In the genomic region with DNA sequence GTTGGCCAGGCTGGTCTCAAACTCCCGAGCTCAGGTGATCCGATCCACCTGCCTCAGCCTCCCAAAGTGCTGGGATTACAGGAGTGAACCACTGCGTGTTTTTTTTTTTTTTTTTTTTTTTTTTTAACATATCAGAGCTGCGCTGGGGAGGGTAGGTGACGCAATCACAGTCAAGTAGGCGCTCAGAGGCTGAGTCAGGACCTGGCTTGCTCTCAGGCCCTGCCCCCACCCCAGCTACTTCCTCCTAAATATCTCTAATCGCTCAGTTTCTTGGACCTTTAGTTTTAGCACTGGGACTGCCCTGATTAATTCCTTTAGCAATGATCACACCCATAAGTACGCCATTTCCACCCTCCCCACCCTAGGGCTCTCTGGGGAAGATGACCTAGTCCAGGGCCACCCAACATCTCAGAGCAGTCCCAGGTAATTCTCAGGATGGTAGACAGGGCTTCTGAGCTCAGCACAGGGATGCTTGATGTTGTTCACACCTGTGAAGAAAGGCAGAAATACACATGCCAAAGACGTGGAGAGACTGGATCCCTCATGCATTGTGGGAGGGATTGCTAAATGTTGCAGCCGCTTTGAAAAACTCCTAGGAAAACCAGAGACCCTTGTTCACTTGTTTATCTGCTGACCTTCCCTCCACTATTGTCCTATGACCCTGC, we compare ENCODE assay signal across 9 cellular contexts. TPM values are rescaled to one million over a fixed set of nuclear protein-coding genes. Genes with fewer than 3 reads are reported as not detected.
DNase-seq lines count a peak whose midpoint lies in the region; ATAC-seq, FAIRE-seq and TF ChIP-seq lines count a peak whose summit lies in the region.
"Had no signal": no experiment of that assay in that cellular context is flagged by ENCODE, and none has a peak within 500 bp of the region (broad histone marks: within the 10 kb centered on the region; RNA-seq: fewer than 3 reads in every experiment).

No MANE protein-coding gene starts in this region.

- H2AFZ ChIP-seq in astrocyte (ENCODE audit: low read depth, low read length), result no peak overlapping the region

- H3K9ac ChIP-seq in astrocyte (ENCODE audit: low read length), result no peak overlapping the region

- H3K4me1 Mint-ChIP-seq in astrocyte (ENCODE audit: low read depth, unreplicated experiment), result peaks cover 5% of the 10 kb centered on the region
- peaks cover 17% of the 10 kb centered on the region for H3K4me1 Mint-ChIP-seq in stimulated activated naive CD8-positive, alpha-beta T cell treated with anti-CD3 and anti-CD28 coated beads, Interleukin-15, amount 100 ng/mL, for 72 hours

- H3K36me3 Mint-ChIP-seq in astrocyte (ENCODE audit: low read depth, unreplicated experiment), result no peaks in the 10 kb centered on the region

- H4K20me1 ChIP-seq in astrocyte (ENCODE audit: insufficient read depth, low read length), result no peaks in the 10 kb centered on the region

- DNase-seq in HCEC 1CT (peak; percentile 82), SKM-1 treated with dmso at 0.1 percent for 144 hours (lab: John Stamatoyannopoulos, UW; ENCODE audit: unreplicated experiment) (peak; percentile 75), astrocyte (ENCODE audit: low read depth) (peak; percentile 74), right lobe of liver (peak; percentile 78 to 83 (median 80))
- peak; percentile 16 to 19 for DNase-seq in stimulated activated naive CD8-positive, alpha-beta T cell treated with anti-CD3 and anti-CD28 coated beads, Interleukin-15, amount 100 ng/mL, for 72 hours

- H3K27ac Mint-ChIP-seq in astrocyte (ENCODE audit: unreplicated experiment), result no peak overlapping the region
- H3K27ac Mint-ChIP-seq in stimulated activated naive CD8-positive, alpha-beta T cell treated with anti-CD3 and anti-CD28 coated beads, Interleukin-15, amount 100 ng/mL, for 72 hours, result peak overlapping the region in 1 of 2 donors; percentile 96

- no peak overlapping the region for H3K4me3 ChIP-seq in astrocyte (ENCODE audit: insufficient read depth, low read depth, low read length)
- no peak overlapping the region for H3K4me3 ChIP-seq in right lobe of liver

- H3K79me2 ChIP-seq in astrocyte (ENCODE audit: insufficient read depth, low read length), result no peaks in the 10 kb centered on the region

- peak overlapping the region; percentile 26 for H3K27ac ChIP-seq in astrocyte (ENCODE audit: low read depth, low read length)
- peak overlapping the region; percentile 43 to 87 (median 80) for H3K27ac ChIP-seq in right lobe of liver

- peak; percentile 72 to 75 (median 74) for ATAC-seq in right lobe of liver
- ATAC-seq in stimulated activated naive CD8-positive, alpha-beta T cell treated with anti-CD3 and anti-CD28 coated beads, Interleukin-15, amount 100 ng/mL, for 72 hours, result no peak
- no peak for ATAC-seq in GM18511 (IDR thresholded peaks at IDR 0.05; ENCODE audit: unreplicated experiment)
- ATAC-seq in HG02938 (IDR thresholded peaks at IDR 0.05; ENCODE audit: unreplicated experiment), result no peak
- no peak for ATAC-seq in HG03095 (IDR thresholded peaks at IDR 0.05; ENCODE audit: unreplicated experiment)

- no peaks in the 10 kb centered on the region for H3K27me3 Mint-ChIP-seq in astrocyte (ENCODE audit: low read depth, unreplicated experiment)
- H3K27me3 Mint-ChIP-seq in stimulated activated naive CD8-positive, alpha-beta T cell treated with anti-CD3 and anti-CD28 coated beads, Interleukin-15, amount 100 ng/mL, for 72 hours, result no peaks in the 10 kb centered on the region

- TF ChIP-seq POLR2A in right lobe of liver (IDR thresholded peaks at IDR 0.05), result no peak

- no peak overlapping the region for H3K4me3 Mint-ChIP-seq in astrocyte (ENCODE audit: unreplicated experiment)
- peak overlapping the region in 1 of 2 donors; percentile 44 for H3K4me3 Mint-ChIP-seq in stimulated activated naive CD8-positive, alpha-beta T cell treated with anti-CD3 and anti-CD28 coated beads, Interleukin-15, amount 100 ng/mL, for 72 hours

- H3K9me3 ChIP-seq in astrocyte (ENCODE audit: insufficient read depth, low read depth, low read length), result no peaks in the 10 kb centered on the region
- no peaks in the 10 kb centered on the region for H3K9me3 ChIP-seq in right lobe of liver

- no peaks in the 10 kb centered on the region for H3K9me3 Mint-ChIP-seq in astrocyte (ENCODE audit: unreplicated experiment)
- H3K9me3 Mint-ChIP-seq in stimulated activated naive CD8-positive, alpha-beta T cell treated with anti-CD3 and anti-CD28 coated beads, Interleukin-15, amount 100 ng/mL, for 72 hours, result no peaks in the 10 kb centered on the region

- H3K4me1 ChIP-seq in astrocyte (ENCODE audit: insufficient read depth, low read length), result peaks cover 13% of the 10 kb centered on the region
- H3K4me1 ChIP-seq in right lobe of liver, result peaks cover 0 to 6% (median 0%) of the 10 kb centered on the region in 4 donors

- peak; percentile 59 for FAIRE-seq in astrocyte (lab: Jason Lieb, UNC)
- FAIRE-seq: islet of Langerhans had no signal

- peak overlapping the region; percentile 70 for H3K4me2 ChIP-seq in astrocyte (ENCODE audit: low read length)

- WGBS in right lobe of liver (ENCODE audit: insufficient coverage, low coverage, low lambda C conversion rate, missing lambda C conversion rate), result 37% methylated on average over 10 of the region's 10 CpGs

- intact Hi-C loops in right lobe of liver (cut with DNase I), result no loop called here

- no peaks in the 10 kb centered on the region for H3K36me3 ChIP-seq in astrocyte (ENCODE audit: insufficient read depth, low read length)
- H3K36me3 ChIP-seq in right lobe of liver, result no peaks in the 10 kb centered on the region

- TF ChIP-seq CTCF in astrocyte (IDR thresholded peaks at IDR 0.05; ENCODE audit: insufficient read depth, low read depth, low read length) (no peak), right lobe of liver (IDR thresholded peaks at IDR 0.05) (no peak)

- H3K27me3 ChIP-seq in astrocyte (ENCODE audit: insufficient read depth, low read length) (no peaks in the 10 kb centered on the region), right lobe of liver (no peaks in the 10 kb centered on the region)

RNA-seq across cellular contexts. Expression of a gene that starts 50.2 kb away (rescaled TPM):
- 204 and 242 TPM in 2 replicates for total RNA-seq in astrocyte
- total RNA-seq in right lobe of liver, result 100 to 1,000 TPM in 5 of 6 experiments, 10 to 100 TPM in 1; 85.1 to 210 (median 138) TPM

Comparison
In these comparisons a context has a peak if more than half of its experiments do, and no peak if none do; other contexts are left out.
1. DNase-seq: peak in every context shown above with its lines; median percentile 82 in HCEC 1CT; 80 in right lobe of liver; 75 in SKM-1 treated with dmso at 0.1 percent for 144 hours; 74 in astrocyte; 18 in stimulated activated naive CD8-positive, alpha-beta T cell treated with anti-CD3 and anti-CD28 coated beads, Interleukin-15, amount 100 ng/mL, for 72 hours.
2. ATAC-seq: peak in right lobe of liver (4 of 4); none in stimulated activated naive CD8-positive, alpha-beta T cell treated with anti-CD3 and anti-CD28 coated beads, Interleukin-15, amount 100 ng/mL, for 72 hours (single experiment), GM18511 (single experiment), HG02938 (single experiment) and HG03095 (single experiment).